Comparison of ENCODE assay signal across 11 cellular contexts in genomic region chr18:60649107-60649506, GRCh38.
A peak's percentile ranks its signal among the peaks of the same experiment; 100 is the strongest.
DNase-seq lines count a peak whose midpoint lies in the region; ATAC-seq, FAIRE-seq and TF ChIP-seq lines count a peak whose summit lies in the region.
"Had no signal": no experiment of that assay in that cellular context is flagged by ENCODE, and none has a peak within 500 bp of the region (broad histone marks: within the 10 kb centered on the region; RNA-seq: fewer than 3 reads in every experiment).

No MANE protein-coding gene starts in this region.

- peaks cover 0 to 4% (median 0%) of the 10 kb centered on the region in 3 donors for H3K9me3 Mint-ChIP-seq in T-cell
- H3K9me3 Mint-ChIP-seq in T-helper 2 cell treated with Interferon-gamma antibody and Interleukin-4, amounts not matched to agents 5 μg/mL and 100 μg/mL, for 36 hours: no peaks in the 10 kb centered on the region
- H3K9me3 Mint-ChIP-seq: activated CD8-positive, alpha-beta T cell treated with anti-CD3 and anti-CD28 coated beads for 36 hours; stimulated activated memory B cell treated with anti-CD40 and anti-IgM and Interleukin-4, amounts not matched to agents 10 μg/mL and 1 μg/mL and 100 μg/mL, for 72 hours had no signal

- H3K36me3 ChIP-seq in A673 (ENCODE audit: insufficient read depth, low read length, poor library complexity, severe bottlenecking): no peaks in the 10 kb centered on the region
- H3K36me3 ChIP-seq: brain microvascular endothelial cell had no signal

- H3K36me3 Mint-ChIP-seq in T-cell: no peaks in the 10 kb centered on the region
- no peaks in the 10 kb centered on the region for H3K36me3 Mint-ChIP-seq in T-helper 2 cell treated with Interferon-gamma antibody and Interleukin-4, amounts not matched to agents 5 μg/mL and 100 μg/mL, for 36 hours (ENCODE audit: low read depth)
- H3K36me3 Mint-ChIP-seq: stimulated activated memory B cell treated with anti-CD40 and anti-IgM and Interleukin-4, amounts not matched to agents 10 μg/mL and 1 μg/mL and 100 μg/mL, for 72 hours had no signal

- no peaks in the 10 kb centered on the region for H3K9me3 ChIP-seq in A673 (ENCODE audit: low read depth, low read length, poor library complexity, severe bottlenecking)

- H3K4me3 ChIP-seq in A673 (ENCODE audit: low read depth, low read length, poor library complexity, severe bottlenecking): no peak overlapping the region

- peak; percentile 17 for DNase-seq in NCI-H748 treated with DMSO at 0.1 percent for 48 hours (lab: John Stamatoyannopoulos, UW)
- DNase-seq in T-cell: no peak
- no peak for DNase-seq in frontal cortex (ENCODE audit: low spot score in 2 of 2)
- DNase-seq in T-helper 2 cell treated with Interferon-gamma antibody and Interleukin-4, amounts not matched to agents 5 μg/mL and 100 μg/mL, for 36 hours (ENCODE audit: low spot score): no peak
- no peak for DNase-seq in A673 (ENCODE audit: low spot score)
- DNase-seq: activated CD8-positive, alpha-beta T cell treated with anti-CD3 and anti-CD28 coated beads for 36 hours; brain microvascular endothelial cell had no signal

- no TSS peak for BruUV-seq in A673 (replicated peaks; lab: Mats Ljungman, UMichigan)

- no peak overlapping the region for H3K4me3 Mint-ChIP-seq in T-cell
- no peak overlapping the region for H3K4me3 Mint-ChIP-seq in T-helper 2 cell treated with Interferon-gamma antibody and Interleukin-4, amounts not matched to agents 5 μg/mL and 100 μg/mL, for 36 hours
- H3K4me3 Mint-ChIP-seq: activated CD8-positive, alpha-beta T cell treated with anti-CD3 and anti-CD28 coated beads for 36 hours; stimulated activated memory B cell treated with anti-CD40 and anti-IgM and Interleukin-4, amounts not matched to agents 10 μg/mL and 1 μg/mL and 100 μg/mL, for 72 hours had no signal

- no peak overlapping the region for H3K27ac Mint-ChIP-seq in T-cell
- H3K27ac Mint-ChIP-seq in T-helper 2 cell treated with Interferon-gamma antibody and Interleukin-4, amounts not matched to agents 5 μg/mL and 100 μg/mL, for 36 hours: no peak overlapping the region
- H3K27ac Mint-ChIP-seq: activated CD8-positive, alpha-beta T cell treated with anti-CD3 and anti-CD28 coated beads for 36 hours; stimulated activated memory B cell treated with anti-CD40 and anti-IgM and Interleukin-4, amounts not matched to agents 10 μg/mL and 1 μg/mL and 100 μg/mL, for 72 hours had no signal

- peak; percentile 98 for ATAC-seq in GM18520 (IDR thresholded peaks at IDR 0.05; ENCODE audit: unreplicated experiment)
- peak; percentile 80 for ATAC-seq in GM21528 (IDR thresholded peaks at IDR 0.05; ENCODE audit: low FRiP score, unreplicated experiment)
- peak; percentile 76 for ATAC-seq in HG03139 (IDR thresholded peaks at IDR 0.05; ENCODE audit: unreplicated experiment)
- no peak for ATAC-seq in T-cell (replicated peaks in 1 of 4)
- ATAC-seq: activated CD8-positive, alpha-beta T cell treated with anti-CD3 and anti-CD28 coated beads for 36 hours; stimulated activated memory B cell treated with anti-CD40 and anti-IgM and Interleukin-4, amounts not matched to agents 10 μg/mL and 1 μg/mL and 100 μg/mL, for 72 hours had no signal

- no peaks in the 10 kb centered on the region for H3K27me3 Mint-ChIP-seq in T-cell
- H3K27me3 Mint-ChIP-seq in T-helper 2 cell treated with Interferon-gamma antibody and Interleukin-4, amounts not matched to agents 5 μg/mL and 100 μg/mL, for 36 hours (ENCODE audit: low read depth): no peaks in the 10 kb centered on the region
- H3K27me3 Mint-ChIP-seq: activated CD8-positive, alpha-beta T cell treated with anti-CD3 and anti-CD28 coated beads for 36 hours; stimulated activated memory B cell treated with anti-CD40 and anti-IgM and Interleukin-4, amounts not matched to agents 10 μg/mL and 1 μg/mL and 100 μg/mL, for 72 hours had no signal

- no peaks in the 10 kb centered on the region for H3K4me1 ChIP-seq in A673 (ENCODE audit: insufficient read depth, low read length, poor library complexity, severe bottlenecking)

- H3K4me1 Mint-ChIP-seq in T-cell: no peaks in the 10 kb centered on the region
- no peaks in the 10 kb centered on the region for H3K4me1 Mint-ChIP-seq in T-helper 2 cell treated with Interferon-gamma antibody and Interleukin-4, amounts not matched to agents 5 μg/mL and 100 μg/mL, for 36 hours (ENCODE audit: low read depth)
- H3K4me1 Mint-ChIP-seq: stimulated activated memory B cell treated with anti-CD40 and anti-IgM and Interleukin-4, amounts not matched to agents 10 μg/mL and 1 μg/mL and 100 μg/mL, for 72 hours had no signal

- POLR2A ChIA-PET in T-cell (lab: Charles Lee) (interaction anchor here in 1 of 2 donors (0.6 kb wide), 1 partner anchor 8 kb away, joined by 4 read pairs; no protein-coding TSS in a partner anchor), A673 (lab: Charles Lee; ENCODE audit: low non-redundant PET) (no interaction called here)

- intact Hi-C loops in A673 (cut with micrococcal nuclease; ENCODE audit: unreplicated experiment): no loop called here

- TF ChIP-seq CTCF in A673 (conservative IDR thresholded peaks at IDR 0.05; ENCODE audit: low read depth, low read length): no peak

- no peak overlapping the region for H3K27ac ChIP-seq in A673 (ENCODE audit: low read depth, low read length, poor library complexity, severe bottlenecking)
- H3K27ac ChIP-seq: brain microvascular endothelial cell had no signal

- no peak for FAIRE-seq in frontal cortex (lab: Jason Lieb, UNC)

- CTCF ChIA-PET in T-cell (lab: Charles Lee) (no interaction called here), A673 (lab: Charles Lee) (no interaction called here)

- H3K27me3 ChIP-seq in A673 (replicated peaks; ENCODE audit: insufficient read depth, low read depth, low read length, poor library complexity): peaks cover 11% of the 10 kb centered on the region
- H3K27me3 ChIP-seq: brain microvascular endothelial cell had no signal

Comparison
In these comparisons a context has a peak if more than half of its experiments do, and no peak if none do; other contexts are left out.
1. ATAC-seq: peak in GM18520 (single experiment), GM21528 (single experiment) and HG03139 (single experiment); none in T-cell (0 of 4).